Comparison of ENCODE assay signal across 1 cellular context in genomic region chr1:54764922-54765561, GRCh38.
TF ChIP-seq lines count a peak whose summit lies in the region.

No MANE protein-coding gene starts in this region.

TF ChIP-seq in HepG2, 621 proteins besides CTCF, POLR2A, EP300 and RAD21:
- TF ChIP-seq ZNF432 (CRISPR knock-in tag; IDR thresholded peaks at IDR 0.05; ENCODE audit: borderline replicate concordance) (no peak), EZH2 (conservative IDR thresholded peaks at IDR 0.05; ENCODE audit: low read depth, low read length) (no peak), PHF21A (CRISPR knock-in tag; IDR thresholded peaks at IDR 0.05) (0 out of 2 replicates have a peak, but pooled peaks have one; percentile 2), NR0B2 (CRISPR knock-in tag; IDR thresholded peaks at IDR 0.05) (no peak), TBL1XR1 (IDR thresholded peaks at IDR 0.05; ENCODE audit: borderline replicate concordance, low read length, partially characterized antibody) (peak; percentile 3), ZNF747 (CRISPR knock-in tag; IDR thresholded peaks at IDR 0.05; ENCODE audit: borderline replicate concordance) (no peak), ZNF441 (CRISPR knock-in tag; IDR thresholded peaks at IDR 0.05; ENCODE audit: borderline replicate concordance) (peak; percentile 83; the same call in 1 of the 2 replicates)
